9 cellular contexts compared by ENCODE assay signal in the genomic region with DNA sequence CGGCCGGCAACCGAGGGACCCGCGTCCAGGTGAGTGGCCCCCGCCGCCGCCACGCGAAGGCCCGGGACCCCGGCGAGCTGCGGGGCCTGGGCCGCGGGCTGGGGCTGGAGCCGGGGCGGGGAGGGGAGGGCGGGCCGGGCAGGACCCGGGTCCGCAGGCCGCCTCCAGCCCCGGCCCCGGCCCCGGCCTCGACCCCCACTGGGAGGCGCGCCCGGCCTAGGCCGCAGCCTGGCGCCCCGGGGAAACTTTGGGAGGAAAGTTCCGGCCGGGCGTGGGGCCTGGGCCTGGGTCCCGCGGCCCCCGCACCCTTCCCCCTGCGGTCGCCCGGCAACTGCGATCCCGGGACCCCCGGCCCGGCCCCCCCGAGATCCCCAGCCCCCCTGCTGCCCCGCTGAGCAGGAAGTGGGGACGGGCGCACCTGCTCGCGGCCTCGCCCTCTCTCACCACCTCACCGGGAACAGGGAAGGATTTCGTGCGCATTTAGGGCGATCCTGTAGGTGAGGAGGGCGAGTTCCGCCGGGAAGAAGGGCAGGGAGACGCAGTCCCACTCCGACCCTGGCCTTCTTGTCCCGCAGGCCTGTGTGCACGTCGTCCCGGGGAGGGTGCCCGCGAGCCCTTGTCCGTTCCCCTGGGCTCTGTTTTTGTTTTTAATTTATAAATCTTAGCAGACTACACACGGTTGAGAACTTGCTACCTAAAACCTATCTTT. TPM values are rescaled to one million over a fixed set of nuclear protein-coding genes. Genes with fewer than 3 reads are reported as not detected.
DNase-seq lines count a peak whose midpoint lies in the region; ATAC-seq and TF ChIP-seq lines count a peak whose summit lies in the region.
"Had no signal": no experiment of that assay in that cellular context is flagged by ENCODE, and none has a peak within 500 bp of the region (broad histone marks: within the 10 kb centered on the region; RNA-seq: fewer than 3 reads in every experiment).

No MANE protein-coding gene starts in this region.

- peak; percentile 1 for ATAC-seq in HG03196 (IDR thresholded peaks at IDR 0.05; ENCODE audit: unreplicated experiment)

- no peaks in the 10 kb centered on the region for H3K27me3 ChIP-seq in right atrium auricular region

- peak overlapping the region; percentile 92 to 93 for H3K27ac ChIP-seq in right atrium auricular region
- peak overlapping the region; percentile 84 to 98 (median 95) for H3K27ac ChIP-seq in skin epidermis

- POLR2A ChIA-PET in activated CD4-positive, alpha-beta memory T cell treated with anti-CD3 and anti-CD28 coated beads, Interleukin-2, amount 10 ng/mL, durations not matched to agents 7 days and 5 days (lab: Charles Lee), result interaction anchor here (0.7 to 1.5 kb wide), 2 partner anchors 64 to 235 kb away, joined by 3 to 4 read pairs; a partner anchor contains a TSS

- CTCF ChIA-PET in activated CD4-positive, alpha-beta memory T cell treated with anti-CD3 and anti-CD28 coated beads, Interleukin-2, amount 10 ng/mL, durations not matched to agents 7 days and 5 days (lab: Charles Lee), result no interaction called here

- no peaks in the 10 kb centered on the region for H3K27me3 Mint-ChIP-seq in activated CD4-positive, alpha-beta memory T cell treated with anti-CD3 and anti-CD28 coated beads, Interleukin-2, amount 10 ng/mL, durations not matched to agents 7 days and 5 days

- H3K4me3 ChIP-seq in right atrium auricular region (peak overlapping the region; percentile 84 to 95), skin epidermis (peak overlapping the region; percentile 78 to 96 (median 87))

- H3K36me3 ChIP-seq in right atrium auricular region, result no peaks in the 10 kb centered on the region

- TF ChIP-seq CTCF in right atrium auricular region (IDR thresholded peaks at IDR 0.05), result no peak

- peaks cover 0 to 64% of the 10 kb centered on the region in 2 donors for H3K4me1 ChIP-seq in right atrium auricular region

- H3K36me3 Mint-ChIP-seq in activated CD4-positive, alpha-beta memory T cell treated with anti-CD3 and anti-CD28 coated beads, Interleukin-2, amount 10 ng/mL, durations not matched to agents 7 days and 5 days (ENCODE audit: low read depth), result peaks cover 10% of the 10 kb centered on the region

- H3K27ac Mint-ChIP-seq in activated CD4-positive, alpha-beta memory T cell treated with anti-CD3 and anti-CD28 coated beads, Interleukin-2, amount 10 ng/mL, durations not matched to agents 7 days and 5 days, result peak overlapping the region; percentile 72

- H3K4me3 Mint-ChIP-seq in activated CD4-positive, alpha-beta memory T cell treated with anti-CD3 and anti-CD28 coated beads, Interleukin-2, amount 10 ng/mL, durations not matched to agents 7 days and 5 days, result peak overlapping the region; percentile 75

- DNase-seq in stimulated activated CD4-positive, alpha-beta T cell treated with anti-CD3 and anti-CD28 coated beads, Interleukin-15, amount 100 ng/mL, for 24 hours, result peak; percentile 18
- no peak for DNase-seq in stimulated activated CD4-positive, alpha-beta T cell treated with anti-CD3 and anti-CD28 coated beads, Interleukin-4, amount 100 ng/mL, for 24 hours
- no peak for DNase-seq in activated CD4-positive, alpha-beta memory T cell treated with anti-CD3 and anti-CD28 coated beads, Interleukin-2, amount 10 ng/mL, durations not matched to agents 7 days and 5 days
- DNase-seq in right atrium auricular region (ENCODE audit: low spot score) (no peak), HUDEP-2 (lab: John Stamatoyannopoulos, UW; ENCODE audit: unreplicated experiment in 76 of 76) (no peak)
- DNase-seq in stimulated activated CD4-positive, alpha-beta T cell treated with anti-CD3 and anti-CD28 coated beads, Interleukin-4, amount 100 ng/mL, for 1 hour, result no peak

- no peaks in the 10 kb centered on the region for H3K9me3 ChIP-seq in right atrium auricular region

- peaks cover 39% of the 10 kb centered on the region for H3K4me1 Mint-ChIP-seq in activated CD4-positive, alpha-beta memory T cell treated with anti-CD3 and anti-CD28 coated beads, Interleukin-2, amount 10 ng/mL, durations not matched to agents 7 days and 5 days

- H3K9me3 Mint-ChIP-seq in activated CD4-positive, alpha-beta memory T cell treated with anti-CD3 and anti-CD28 coated beads, Interleukin-2, amount 10 ng/mL, durations not matched to agents 7 days and 5 days, result no peaks in the 10 kb centered on the region

RNA-seq across cellular contexts. Expression of a gene that starts 0.4 kb away (rescaled TPM):
- total RNA-seq in activated CD4-positive, alpha-beta memory T cell treated with anti-CD3 and anti-CD28 coated beads, Interleukin-2, amount 10 ng/mL, durations not matched to agents 7 days and 5 days, result 10 to 100 TPM; 40.3 to 40.6 TPM
- total RNA-seq in right atrium auricular region, result 10 to 100 TPM; 27.2 to 29.6 TPM

RNA-seq across cellular contexts. Expression of a gene that starts 18.6 kb away (rescaled TPM):
- not detected for total RNA-seq in activated CD4-positive, alpha-beta memory T cell treated with anti-CD3 and anti-CD28 coated beads, Interleukin-2, amount 10 ng/mL, durations not matched to agents 7 days and 5 days
- not detected for total RNA-seq in right atrium auricular region
- total RNA-seq: pulmonary artery endothelial cell had no signal

RNA-seq across cellular contexts. Expression of a gene that starts 55.9 kb away (rescaled TPM):
- total RNA-seq in activated CD4-positive, alpha-beta memory T cell treated with anti-CD3 and anti-CD28 coated beads, Interleukin-2, amount 10 ng/mL, durations not matched to agents 7 days and 5 days, result 10 to 100 TPM; 25.6 to 27.2 TPM
- 10 to 100 TPM; 20.7 to 24.1 TPM for total RNA-seq in right atrium auricular region
